In genomic region chr2:130798472-130799221, GRCh38 we compare ENCODE assay signal across 8 cellular contexts. TPM values are rescaled to one million over a fixed set of nuclear protein-coding genes. Genes with fewer than 3 reads are reported as not detected.
DNase-seq lines count a peak whose midpoint lies in the region; ATAC-seq and TF ChIP-seq lines count a peak whose summit lies in the region.

No MANE protein-coding gene starts in this region.

- H3K4me3 ChIP-seq in PC-9 (peak overlapping the region; percentile 99; the same call in 1 of the 2 replicates), endocrine pancreas (ENCODE audit: control insufficient read depth, insufficient read depth, low read length) (no peak overlapping the region)

- H3K4me3 Mint-ChIP-seq in naive thymus-derived CD8-positive, alpha-beta T cell = peak overlapping the region; percentile 66 to 84 (median 71)

- no peak overlapping the region for H3K27ac ChIP-seq in PC-9

- no peaks in the 10 kb centered on the region for H3F3A ChIP-seq in PC-9 (ENCODE audit: insufficient read depth, low read depth)

- H3K4me2 ChIP-seq in PC-9 = peak overlapping the region; percentile 90

- H3K4me1 ChIP-seq in PC-9 (replicated peaks; ENCODE audit: insufficient read depth) = no peaks in the 10 kb centered on the region
- H3K4me1 ChIP-seq in endocrine pancreas (ENCODE audit: control insufficient read depth, insufficient read depth, low read length) = no peaks in the 10 kb centered on the region

- peaks cover 0 to 24% (median 7%) of the 10 kb centered on the region in 4 donors for H3K4me1 Mint-ChIP-seq in naive thymus-derived CD8-positive, alpha-beta T cell

- H3K27me3 ChIP-seq in PC-9 (ENCODE audit: insufficient read depth, low read depth) (no peaks in the 10 kb centered on the region), endocrine pancreas (ENCODE audit: control insufficient read depth, insufficient read depth, low read length) (no peaks in the 10 kb centered on the region)

- H3K9ac ChIP-seq in endocrine pancreas (ENCODE audit: control insufficient read depth, insufficient read depth, low read length) = peak overlapping the region; percentile 55

- H3K36me3 Mint-ChIP-seq in naive thymus-derived CD8-positive, alpha-beta T cell = no peaks in the 10 kb centered on the region

- H3K79me2 ChIP-seq in PC-9 (ENCODE audit: low read depth) = no peaks in the 10 kb centered on the region

- TF ChIP-seq CTCF in PC-9 (conservative IDR thresholded peaks at IDR 0.05) = no peak

- BruUV-seq in PC-9 (replicated peaks; lab: Mats Ljungman, UMichigan) = no TSS peak

- H3K36me3 ChIP-seq in PC-9 (ENCODE audit: low read depth) = no peaks in the 10 kb centered on the region
- H3K36me3 ChIP-seq in endocrine pancreas (ENCODE audit: control insufficient read depth, insufficient read depth, low read length) = no peaks in the 10 kb centered on the region

- no peaks in the 10 kb centered on the region for H4K20me1 ChIP-seq in PC-9 (ENCODE audit: insufficient read depth)

- H3K9me3 ChIP-seq in PC-9 (ENCODE audit: insufficient read depth, low read depth) = no peaks in the 10 kb centered on the region
- no peaks in the 10 kb centered on the region for H3K9me3 ChIP-seq in endocrine pancreas (ENCODE audit: control insufficient read depth, low read length)

- CTCF ChIA-PET in PC-9 (lab: Charles Lee) = interaction anchor here (1.5 kb wide), 1 partner anchor 30 kb away, joined by 3 read pairs; no protein-coding TSS in a partner anchor

- peak overlapping the region in 5 of 10 donors; percentile 62 to 81 (median 74) for H3K27ac Mint-ChIP-seq in naive thymus-derived CD8-positive, alpha-beta T cell

- POLR2A ChIA-PET in PC-9 (lab: Charles Lee; ENCODE audit: unreplicated experiment) = no interaction called here
- POLR2A ChIA-PET in naive thymus-derived CD8-positive, alpha-beta T cell (lab: Charles Lee) = interaction anchor here (1.5 to 2.3 kb wide), 2 partner anchors 71 to 75 kb away, joined by 7 to 14 read pairs; partner anchors contain the start of gene GPR148

- H3K9me3 Mint-ChIP-seq in naive thymus-derived CD8-positive, alpha-beta T cell = no peaks in the 10 kb centered on the region

- intact Hi-C loops in PC-9 (cut with micrococcal nuclease; ENCODE audit: unreplicated experiment) = loop anchor here (1.0 to 5.0 kb wide), 4 partner anchors 38 to 349 kb away; partner anchors contain the start of genes ARHGEF4 and FAM168B

- no peaks in the 10 kb centered on the region for H3K9me2 ChIP-seq in PC-9 (ENCODE audit: insufficient read depth)

- peak; percentile 78 for DNase-seq in DMS53 (lab: John Stamatoyannopoulos, UW)
- DNase-seq in DMS53 treated with DMSO at 0.1 percent for 48 hours (lab: John Stamatoyannopoulos, UW; ENCODE audit: unreplicated experiment) = no peak
- no peak for DNase-seq in PC-9
- peak in 1 of 10 donors; percentile 9 for DNase-seq in naive thymus-derived CD8-positive, alpha-beta T cell
- no peak for DNase-seq in T-helper 9 cell

- peak overlapping the region; percentile 100 for H2AFZ ChIP-seq in PC-9

- no peak for ATAC-seq in naive thymus-derived CD8-positive, alpha-beta T cell
- ATAC-seq in HG02884 (IDR thresholded peaks at IDR 0.05; ENCODE audit: unreplicated experiment) = no peak
- no peak for ATAC-seq in GM19452 (IDR thresholded peaks at IDR 0.05; ENCODE audit: unreplicated experiment)

- peaks cover 0 to 2% (median 0%) of the 10 kb centered on the region in 5 donors for H3K27me3 Mint-ChIP-seq in naive thymus-derived CD8-positive, alpha-beta T cell

RNA-seq across cellular contexts. Expression of gene ARHGEF4, which starts 38.1 kb away (rescaled TPM):
- 16.1 and 20.0 TPM in 2 replicates for total RNA-seq in PC-9 (2021)
- 10 to 100 TPM; 10.2 TPM for total RNA-seq in naive thymus-derived CD8-positive, alpha-beta T cell
- polyA plus RNA-seq in naive thymus-derived CD8-positive, alpha-beta T cell = 10 to 100 TPM in 1 of 3 donors, 1 to 10 TPM in 2; 5.3 to 12.0 (median 9.2) TPM

RNA-seq across cellular contexts. Expression of gene AMER3, which starts 43.3 kb away (rescaled TPM):
- total RNA-seq in PC-9 (2021) = not detected in 2 replicates
- not detected for total RNA-seq in naive thymus-derived CD8-positive, alpha-beta T cell
- polyA plus RNA-seq in naive thymus-derived CD8-positive, alpha-beta T cell = not detected
